ENCODE assay signal across 1 cellular context in the genomic region with DNA sequence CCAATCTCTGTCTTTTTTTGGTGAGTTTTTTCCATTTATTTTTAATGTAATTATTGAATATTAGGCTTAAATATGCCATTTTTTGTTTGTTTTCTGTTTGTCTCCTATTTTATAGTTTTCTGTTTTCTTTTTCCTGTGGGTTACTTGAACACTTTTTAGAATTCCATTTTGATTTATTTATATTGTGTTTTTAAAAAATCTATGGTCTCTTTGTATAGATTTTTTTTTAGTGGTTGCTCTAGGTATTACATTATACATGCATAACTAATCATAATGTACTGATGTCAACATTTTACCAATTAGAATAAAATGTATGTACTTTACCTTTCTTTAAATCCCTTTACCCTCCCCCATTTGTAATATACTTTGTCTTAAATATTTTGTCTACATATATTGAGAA.
TF ChIP-seq lines count a peak whose summit lies in the region.

No MANE protein-coding gene starts in this region.

TF ChIP-seq in SK-N-SH, 30 proteins besides CTCF, POLR2A, EP300 and RAD21 (continued from another document):
- TF ChIP-seq, protein P1, sequence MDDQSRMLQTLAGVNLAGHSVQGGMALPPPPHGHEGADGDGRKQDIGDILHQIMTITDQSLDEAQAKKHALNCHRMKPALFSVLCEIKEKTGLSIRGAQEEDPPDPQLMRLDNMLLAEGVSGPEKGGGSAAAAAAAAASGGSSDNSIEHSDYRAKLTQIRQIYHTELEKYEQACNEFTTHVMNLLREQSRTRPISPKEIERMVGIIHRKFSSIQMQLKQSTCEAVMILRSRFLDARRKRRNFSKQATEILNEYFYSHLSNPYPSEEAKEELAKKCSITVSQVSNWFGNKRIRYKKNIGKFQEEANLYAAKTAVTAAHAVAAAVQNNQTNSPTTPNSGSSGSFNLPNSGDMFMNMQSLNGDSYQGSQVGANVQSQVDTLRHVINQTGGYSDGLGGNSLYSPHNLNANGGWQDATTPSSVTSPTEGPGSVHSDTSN (IDR thresholded peaks at IDR 0.05) = no peak
- TF ChIP-seq RFX5 (IDR thresholded peaks at IDR 0.05; ENCODE audit: low read length) = no peak
- no peak for TF ChIP-seq TAF1 (IDR thresholded peaks at IDR 0.05; ENCODE audit: borderline replicate concordance, low read depth, low read length)
- TF ChIP-seq EZH2phosphoT487 (IDR thresholded peaks at IDR 0.05; ENCODE audit: borderline replicate concordance, low read depth) = no peak
- no peak for TF ChIP-seq NRF1 (IDR thresholded peaks at IDR 0.05; ENCODE audit: low read depth, low read length)
- TF ChIP-seq, protein P2, sequence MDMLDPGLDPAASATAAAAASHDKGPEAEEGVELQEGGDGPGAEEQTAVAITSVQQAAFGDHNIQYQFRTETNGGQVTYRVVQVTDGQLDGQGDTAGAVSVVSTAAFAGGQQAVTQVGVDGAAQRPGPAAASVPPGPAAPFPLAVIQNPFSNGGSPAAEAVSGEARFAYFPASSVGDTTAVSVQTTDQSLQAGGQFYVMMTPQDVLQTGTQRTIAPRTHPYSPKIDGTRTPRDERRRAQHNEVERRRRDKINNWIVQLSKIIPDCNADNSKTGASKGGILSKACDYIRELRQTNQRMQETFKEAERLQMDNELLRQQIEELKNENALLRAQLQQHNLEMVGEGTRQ (IDR thresholded peaks at IDR 0.05; ENCODE audit: borderline replicate concordance, low read depth, low read length) = no peak
- no peak for TF ChIP-seq MEF2A (IDR thresholded peaks at IDR 0.05; ENCODE audit: borderline replicate concordance, low read depth)
TF ChIP-seq in SK-N-SH: peak in this region for 0.
